1 cellular context compared by ENCODE assay signal in genomic region chr20:18287915-18288747, GRCh38.
TF ChIP-seq lines count a peak whose summit lies in the region.

Gene ZNF133 (plus strand): TSS chr20:18288527. CDS start chr20:18305687, 17,160 bp downstream.

TF ChIP-seq in K562, 482 proteins besides CTCF, POLR2A, EP300 and RAD21 (continued from another document):
- TF ChIP-seq BCLAF1 (IDR thresholded peaks at IDR 0.05; ENCODE audit: borderline replicate concordance in 1 of 2, control insufficient read depth in 1 of 2, low read depth in 2 of 2, low read length in 1 of 2) (no peak), ESRRA (IDR thresholded peaks at IDR 0.05; ENCODE audit: borderline replicate concordance, low read depth) (peak; percentile 34; the same call in 1 of the 2 replicates), SP2 (IDR thresholded peaks at IDR 0.05; ENCODE audit: extremely low read depth, low read depth, low read length, poor library complexity, severe bottlenecking) (no peak), EP400 (IDR thresholded peaks at IDR 0.05) (peak; percentile 67; the same call in 1 of the 2 replicates), CHD4 (IDR thresholded peaks at IDR 0.05; ENCODE audit: insufficient read depth, insufficient replicate concordance, low read depth, low read length, poor library complexity, severe bottlenecking) (no peak)
